8 cellular contexts compared by ENCODE assay signal in genomic region chr21:37074546-37074945, GRCh38.
DNase-seq lines count a peak whose midpoint lies in the region; ATAC-seq and TF ChIP-seq lines count a peak whose summit lies in the region.

No MANE protein-coding gene starts in this region.

- no peaks in the 10 kb centered on the region for H3K9me3 ChIP-seq in endocrine pancreas (ENCODE audit: control insufficient read depth, low read length)
- no peaks in the 10 kb centered on the region for H3K9me3 ChIP-seq in parathyroid adenoma (ENCODE audit: control insufficient read depth, low read length)

- DNase-seq in GM06990 (ENCODE audit: extremely low read depth, insufficient read length) = no peak
- peak; percentile 64 for DNase-seq in NCI-H69 (lab: John Stamatoyannopoulos, UW)
- no peak for DNase-seq in glomerular visceral epithelial cell (ENCODE audit: extremely low spot score)
- DNase-seq in foreskin melanocyte = no peak

- ATAC-seq in HG02571 (IDR thresholded peaks at IDR 0.05; ENCODE audit: unreplicated experiment) (no peak), GM21528 (IDR thresholded peaks at IDR 0.05; ENCODE audit: low FRiP score, unreplicated experiment) (no peak)

- H3K9ac ChIP-seq in endocrine pancreas (ENCODE audit: control insufficient read depth, insufficient read depth, low read length) (peak overlapping the region; percentile 93), parathyroid adenoma (no peak overlapping the region)

- H3K27ac ChIP-seq in parathyroid adenoma = no peak overlapping the region

- peak overlapping the region; percentile 79 for H3K4me2 ChIP-seq in parathyroid adenoma (ENCODE audit: low read length)

- H2AFZ ChIP-seq in parathyroid adenoma = peak overlapping the region; percentile 91

- H3K27me3 ChIP-seq in GM06990 (replicated peaks; ENCODE audit: control insufficient read depth, insufficient read depth, low read length) (no peaks in the 10 kb centered on the region), endocrine pancreas (ENCODE audit: control insufficient read depth, insufficient read depth, low read length) (no peaks in the 10 kb centered on the region), parathyroid adenoma (ENCODE audit: control insufficient read depth, insufficient read depth, low read length) (no peaks in the 10 kb centered on the region)

- H3K4me1 ChIP-seq in endocrine pancreas (ENCODE audit: control insufficient read depth, insufficient read depth, low read length) (peaks cover 13% of the 10 kb centered on the region), parathyroid adenoma (peaks cover 6% of the 10 kb centered on the region)

- peaks cover 4% of the 10 kb centered on the region for H3K79me2 ChIP-seq in parathyroid adenoma

- TF ChIP-seq CTCF in GM06990 (IDR thresholded peaks at IDR 0.05; ENCODE audit: insufficient read depth, low read length, poor library complexity, severe bottlenecking) = no peak
- TF ChIP-seq CTCF in parathyroid adenoma (IDR thresholded peaks at IDR 0.05) = no peak

- H3K4me3 ChIP-seq in GM06990 (replicated peaks; ENCODE audit: low read depth, low read length) (peak overlapping the region; percentile 96), endocrine pancreas (ENCODE audit: control insufficient read depth, insufficient read depth, low read length) (peak overlapping the region; percentile 96), parathyroid adenoma (ENCODE audit: low read depth, low read length) (peak overlapping the region; percentile 71)

- H3K36me3 ChIP-seq in GM06990 (ENCODE audit: control insufficient read depth, insufficient read depth, low read length) (no peaks in the 10 kb centered on the region), endocrine pancreas (ENCODE audit: control insufficient read depth, insufficient read depth, low read length) (no peaks in the 10 kb centered on the region), parathyroid adenoma (ENCODE audit: control insufficient read depth, insufficient read depth, low read length) (no peaks in the 10 kb centered on the region)
